ENCODE assay signal across 34 cellular contexts in genomic region chr18:54521846-54522245, GRCh38.
"Had no signal": no experiment of that assay in that cellular context is flagged by ENCODE, and none has a peak within 500 bp of the region (broad histone marks: within the 10 kb centered on the region; RNA-seq: fewer than 3 reads in every experiment).

No MANE protein-coding gene starts in this region.

- DNase-seq: Karpas-422, Kasumi-1, KG1, MG63, MM.1S, MV-4-11, NCI-H1048, NCI-H1092, NCI-H1092 treated with DMSO at 0.1 percent for 48 hours, NCI-H1105, NCI-H1105 treated with DMSO at 0.1 percent for 48 hours, NCI-H1417, NCI-H1417 treated with DMSO at 0.1 percent for 48 hours, NCI-H1436, NCI-H1436 treated with DMSO at 0.1 percent for 48 hours, NCI-H146, NCI-H1694, NCI-H1694 treated with DMSO at 0.1 percent for 48 hours, NCI-H187, NCI-H187 treated with DMSO at 0.1 percent for 48 hours, NCI-H1930, NCI-H2029, NCI-H2081, NCI-H2081 treated with DMSO at 0.1 percent for 48 hours, NCI-H2107, NCI-H2171, NCI-H2171 treated with DMSO at 0.1 percent for 48 hours, NCI-H2227 treated with DMSO at 0.1 percent for 48 hours, NCI-H226, NCI-H345, NCI-H446, NCI-H446 treated with DMSO at 0.1 percent for 48 hours, NCI-H510A, NCI-H510A treated with DMSO at 0.1 percent for 48 hours had no signal
